Comparison of ENCODE assay signal across 27 cellular contexts in the genomic region with DNA sequence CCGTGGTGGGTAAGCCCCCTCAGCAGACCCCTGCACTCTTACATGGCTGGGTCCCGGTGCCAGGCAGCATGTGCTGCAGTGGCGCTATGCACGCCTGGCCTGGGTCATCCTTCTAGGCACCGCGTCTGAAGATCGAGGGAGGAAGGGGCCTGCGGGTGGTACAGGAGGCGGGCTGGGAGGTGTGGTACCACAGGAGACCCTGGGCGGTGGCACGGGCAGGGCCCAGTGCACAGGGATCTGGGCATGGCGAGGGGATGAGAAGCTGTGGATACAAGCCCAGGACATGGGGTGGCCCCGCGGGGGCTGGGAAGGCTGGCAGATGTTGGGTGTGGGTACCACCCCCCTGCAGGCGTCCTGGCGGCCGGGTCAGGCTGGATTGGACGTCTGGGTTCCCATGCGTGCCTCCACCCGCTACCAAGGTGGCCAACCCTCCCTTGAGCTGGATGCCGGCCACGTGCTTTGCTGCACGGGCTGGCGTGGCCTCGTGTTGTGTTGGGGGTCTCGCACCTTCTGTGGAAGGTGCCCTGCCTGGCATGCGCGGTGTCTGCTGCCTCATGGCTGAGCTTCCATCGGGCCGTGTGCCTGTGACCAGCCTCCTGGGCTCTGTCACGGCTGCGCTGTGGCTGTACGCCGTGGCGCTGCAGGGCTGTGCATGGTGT. TPM values are rescaled to one million over a fixed set of nuclear protein-coding genes. Genes with fewer than 3 reads are reported as not detected.
DNase-seq lines count a peak whose midpoint lies in the region; ATAC-seq, FAIRE-seq and TF ChIP-seq lines count a peak whose summit lies in the region.
"Had no signal": no experiment of that assay in that cellular context is flagged by ENCODE, and none has a peak within 500 bp of the region (broad histone marks: within the 10 kb centered on the region; RNA-seq: fewer than 3 reads in every experiment).

No MANE protein-coding gene starts in this region.

- H3K23ac ChIP-seq in neuronal stem cell (ENCODE audit: low read depth, low read length, poor library complexity), result peak overlapping the region; percentile 31

- peak overlapping the region; percentile 17 for H3K14ac ChIP-seq in neuronal stem cell (ENCODE audit: low read length)

- no peak overlapping the region for H3K4me3 ChIP-seq in HepG2 (replicated peaks in 1 of 3; ENCODE audit: insufficient read depth in 1 of 3, low read depth in 2 of 3, low read length in 3 of 3)
- H3K4me3 ChIP-seq in right lobe of liver, result no peak overlapping the region
- no peak overlapping the region for H3K4me3 ChIP-seq in NT2/D1 (ENCODE audit: insufficient read length, low read depth)
- peak overlapping the region in 1 of 2 donors; percentile 25 for H3K4me3 ChIP-seq in neuronal stem cell (ENCODE audit: low read length in 2 of 2)
- no peak overlapping the region for H3K4me3 ChIP-seq in esophagus squamous epithelium
- H3K4me3 ChIP-seq in coronary artery, result no peak overlapping the region
- H3K4me3 ChIP-seq: A549; BLaER1 treated with 17β-estradiol and CSF1 and Interleukin-3, amounts not matched to agents 10 nM and 100 nM; GM23248 had no signal

- no peak overlapping the region for H4K91ac ChIP-seq in neuronal stem cell (ENCODE audit: low read depth, low read length, poor library complexity)

- TF ChIP-seq CTCF in HepG2 (CRISPR knock-in tag; IDR thresholded peaks at IDR 0.05), result no peak
- no peak for TF ChIP-seq CTCF in right lobe of liver (IDR thresholded peaks at IDR 0.05)
- no peak for TF ChIP-seq CTCF in esophagus squamous epithelium (IDR thresholded peaks at IDR 0.05)
- no peak for TF ChIP-seq CTCF in coronary artery (IDR thresholded peaks at IDR 0.05)

- POLR2A ChIA-PET in HepG2 (lab: Yijun Ruan, JAX), result no interaction called here

- H3K27ac ChIP-seq in HepG2 (ENCODE audit: extremely low read length, insufficient read depth, low read length) (no peak overlapping the region), right lobe of liver (no peak overlapping the region), neuronal stem cell (replicated peaks; ENCODE audit: low read length) (no peak overlapping the region), esophagus squamous epithelium (no peak overlapping the region), coronary artery (no peak overlapping the region)
- H3K27ac ChIP-seq: A549; BLaER1 treated with 17β-estradiol and CSF1 and Interleukin-3, amounts not matched to agents 10 nM and 100 nM; GM23248 had no signal

- H4K20me1 ChIP-seq in HepG2 (ENCODE audit: insufficient read depth, low read length), result no peaks in the 10 kb centered on the region

- TF ChIP-seq EP300 in HepG2 (IDR thresholded peaks at IDR 0.05; ENCODE audit: low read depth in 2 of 2, low read length in 2 of 2) (no peak), HepG2 (CRISPR knock-in tag; IDR thresholded peaks at IDR 0.05; ENCODE audit: borderline replicate concordance) (no peak)

- H3K4me1 ChIP-seq in HepG2 (ENCODE audit: insufficient read depth, low read length) (no peaks in the 10 kb centered on the region), right lobe of liver (no peaks in the 10 kb centered on the region), NT2/D1 (ENCODE audit: insufficient read depth, insufficient read length) (peaks cover 4% of the 10 kb centered on the region), neuronal stem cell (ENCODE audit: control insufficient read depth in 2 of 2, insufficient read depth in 1 of 2, low read depth in 1 of 2, low read length in 2 of 2) (no peaks in the 10 kb centered on the region), esophagus squamous epithelium (no peaks in the 10 kb centered on the region)
- H3K4me1 ChIP-seq: A549; BE2C; BLaER1 treated with 17β-estradiol and CSF1 and Interleukin-3, amounts not matched to agents 10 nM and 100 nM had no signal

- no peaks in the 10 kb centered on the region for H3K79me2 ChIP-seq in HepG2 (ENCODE audit: insufficient read depth, low read length)

- H4K8ac ChIP-seq in neuronal stem cell (ENCODE audit: low read depth, low read length), result no peak overlapping the region

- H3K9ac ChIP-seq in HepG2 (ENCODE audit: insufficient read depth, low read depth, low read length) (no peak overlapping the region), NT2/D1 (ENCODE audit: insufficient read length, low read depth) (peak overlapping the region; percentile 9), neuronal stem cell (ENCODE audit: low read depth, low read length, poor library complexity) (peak overlapping the region; percentile 80)
- H3K9ac ChIP-seq: BLaER1 treated with 17β-estradiol and CSF1 and Interleukin-3, amounts not matched to agents 10 nM and 100 nM; GM23248 had no signal

- no TSS peak for BruUV-seq in HepG2 (replicated peaks; lab: Mats Ljungman, UMichigan)

- no peaks in the 10 kb centered on the region for H3K9me3 ChIP-seq in HepG2 (ENCODE audit: low read length)
- H3K9me3 ChIP-seq in right lobe of liver, result no peaks in the 10 kb centered on the region
- no peaks in the 10 kb centered on the region for H3K9me3 ChIP-seq in NT2/D1 (ENCODE audit: insufficient read depth, low read length)
- peaks cover 0 to 2% of the 10 kb centered on the region in 2 donors for H3K9me3 ChIP-seq in neuronal stem cell (replicated peaks in 1 of 2; ENCODE audit: control insufficient read depth in 2 of 2, insufficient read depth in 1 of 2, low read depth in 1 of 2, low read length in 2 of 2)
- no peaks in the 10 kb centered on the region for H3K9me3 ChIP-seq in esophagus squamous epithelium
- H3K9me3 ChIP-seq: A549; BE2C; BLaER1 treated with 17β-estradiol and CSF1 and Interleukin-3, amounts not matched to agents 10 nM and 100 nM had no signal

- no peak overlapping the region for H2BK120ac ChIP-seq in neuronal stem cell (ENCODE audit: low read depth, low read length)

- no peak overlapping the region for H2BK12ac ChIP-seq in neuronal stem cell (ENCODE audit: low read length)

- H3K4ac ChIP-seq in neuronal stem cell (ENCODE audit: low read length), result peak overlapping the region; percentile 23

- H3K79me1 ChIP-seq in neuronal stem cell (ENCODE audit: low read depth, low read length), result peaks cover 8% of the 10 kb centered on the region

- H2BK5ac ChIP-seq in neuronal stem cell (ENCODE audit: low read length), result no peak overlapping the region

- intact Hi-C loops in HepG2 (cut with micrococcal nuclease; ENCODE audit: unreplicated experiment), result no loop called here
- intact Hi-C loops in right lobe of liver (cut with DNase I), result no loop called here
- intact Hi-C loops in esophagus squamous epithelium (cut with DNase I), result no loop called here

- in situ Hi-C loops in HepG2 (cut with HindIII; ENCODE audit: extremely low pct_ligation_motif_present, low pct_unique_long_range_greater_than_20kb), result no loop called here

- FAIRE-seq in HepG2 (lab: Jason Lieb, UNC), result no peak
- FAIRE-seq: A549, D721Med, GM12891, GM18507, H1 had no signal

- H2AK5ac ChIP-seq in neuronal stem cell (ENCODE audit: low read depth, low read length), result peak overlapping the region; percentile 56

- 92% methylated on average over 12 of the region's 35 CpGs for WGBS in HepG2 (ENCODE audit: low lambda C conversion rate)
- no CpG with 5 or more reads among the region's 35 CpGs for WGBS in right lobe of liver (ENCODE audit: insufficient coverage, low coverage, low lambda C conversion rate, missing lambda C conversion rate)
- WGBS in neuronal stem cell (ENCODE audit: extremely low coverage in 2 of 2, insufficient read length in 2 of 2, insufficient replicate concordance in 1 of 2), 2 donors, result no CpG with 5 or more reads among the region's 35 CpGs
- WGBS in esophagus squamous epithelium, 2 donors, result 89% methylated on average over 12 to 15 of the region's 35 CpGs

- ATAC-seq in HepG2 (no peak), right lobe of liver (no peak)
- ATAC-seq: A549, HCT116 had no signal

- peaks cover 25 to 57% of the 10 kb centered on the region in 2 experiments; a peak in 4 of 5 replicates for H3K36me3 ChIP-seq in HepG2 (replicated peaks in 1 of 2; ENCODE audit: control insufficient read depth in 1 of 2, insufficient read depth in 2 of 2, low read length in 2 of 2)
- H3K36me3 ChIP-seq in right lobe of liver, result peaks cover 0 to 25% (median 0%) of the 10 kb centered on the region in 4 donors
- H3K36me3 ChIP-seq in NT2/D1 (ENCODE audit: insufficient read depth, insufficient read length, low read length), result peaks cover 97% of the 10 kb centered on the region
- peaks cover 14 to 89% of the 10 kb centered on the region in 2 donors for H3K36me3 ChIP-seq in neuronal stem cell (replicated peaks in 1 of 2; ENCODE audit: control insufficient read depth in 2 of 2, insufficient read depth in 2 of 2, low read length in 2 of 2)
- H3K36me3 ChIP-seq in esophagus squamous epithelium, result peaks cover 19 to 100% (median 33%) of the 10 kb centered on the region in 3 donors
- H3K36me3 ChIP-seq: BE2C had no signal

- DNase-seq in HepG2 (ENCODE audit: low spot score) (no peak), right lobe of liver (no peak), NT2/D1 (ENCODE audit: low read depth, low spot score) (no peak), neuronal stem cell (ENCODE audit: low spot score) (no peak), esophagus squamous epithelium (lab: John Stamatoyannopoulos, UW) (no peak), coronary artery (ENCODE audit: low spot score) (no peak)
- no peak for DNase-seq in activated naive CD4-positive, alpha-beta T cell treated with Interleukin-2 at 50 U/mL for 16 hours
- DNase-seq: 8988T; ACHN; AML-193; BE2C; CD4-positive, alpha-beta T cell; CD8-positive, alpha-beta memory T cell; DMS 273 treated with DMSO at 0.1 percent for 48 hours; DMS79; EL; GDM1; GM23248; H7 had no signal

- H3K18ac ChIP-seq in neuronal stem cell (ENCODE audit: low read length), result no peak overlapping the region

- TF ChIP-seq POLR2A in HepG2 (IDR thresholded peaks at IDR 0.05; ENCODE audit: insufficient read depth in 1 of 2, low read depth in 2 of 2, low read length in 2 of 2), result no peak
- TF ChIP-seq POLR2A in right lobe of liver (IDR thresholded peaks at IDR 0.05), result no peak
- no peak for TF ChIP-seq POLR2A in esophagus squamous epithelium (IDR thresholded peaks at IDR 0.05)

- TF ChIP-seq RAD21 in HepG2 (CRISPR knock-in tag; IDR thresholded peaks at IDR 0.05), result no peak

- no peaks in the 10 kb centered on the region for H3K27me3 ChIP-seq in HepG2 (ENCODE audit: control insufficient read depth in 1 of 2, insufficient read depth in 2 of 2, low read length in 2 of 2)
- H3K27me3 ChIP-seq in right lobe of liver, result no peaks in the 10 kb centered on the region
- H3K27me3 ChIP-seq in NT2/D1 (ENCODE audit: insufficient read depth, insufficient read length), result no peaks in the 10 kb centered on the region
- H3K27me3 ChIP-seq in neuronal stem cell (ENCODE audit: control insufficient read depth in 3 of 3, insufficient read depth in 3 of 3, low read depth in 1 of 3, low read length in 3 of 3), result no peaks in the 10 kb centered on the region
- H3K27me3 ChIP-seq in esophagus squamous epithelium, result no peaks in the 10 kb centered on the region
- H3K27me3 ChIP-seq: BE2C; BLaER1 treated with 17β-estradiol and CSF1 and Interleukin-3, amounts not matched to agents 10 nM and 100 nM had no signal

- no peak overlapping the region for H2AFZ ChIP-seq in HepG2 (ENCODE audit: low read length)
- no peak overlapping the region for H2AFZ ChIP-seq in neuronal stem cell (ENCODE audit: low read length)
- H2AFZ ChIP-seq: GM23248 had no signal

- H2BK15ac ChIP-seq in neuronal stem cell (ENCODE audit: low read length), result no peak overlapping the region

- CTCF ChIA-PET in HepG2 (lab: Yijun Ruan, JAX; ENCODE audit: low intra/inter-chr PET ratio, low total read pairs), result no interaction called here

- H3K4me2 ChIP-seq in HepG2 (ENCODE audit: low read depth, low read length), result no peak overlapping the region
- H3K4me2 ChIP-seq in neuronal stem cell (ENCODE audit: insufficient read depth, low read length, poor library complexity, severe bottlenecking), result no peak overlapping the region
- H3K4me2 ChIP-seq: A549; BLaER1 treated with 17β-estradiol and CSF1 and Interleukin-3, amounts not matched to agents 10 nM and 100 nM had no signal

RNA-seq across cellular contexts. Expression of a gene that starts 19.7 kb away (rescaled TPM):
- 13.1 and 20.1 TPM in 2 replicates for total RNA-seq in HepG2 (2016; rRNA removed; fragmentation: Illumina TruSeq; extraction: Trizol)
- total RNA-seq in HepG2 (2016; cell fraction: cytosol; rRNA removed; fragmentation: Illumina TruSeq; extraction: Trizol; ENCODE audit: low read depth), result 16.2 and 18.7 TPM in 2 replicates
- total RNA-seq in HepG2 (2016; cell fraction: insoluble cytoplasmic fraction; rRNA removed; fragmentation: Illumina TruSeq; extraction: Trizol), result 11.7 and 23.2 TPM in 2 replicates
- total RNA-seq in HepG2 (2016; cell fraction: membrane; rRNA removed; fragmentation: Illumina TruSeq; extraction: Trizol), result 22.7 and 31.0 TPM in 2 replicates
- total RNA-seq in HepG2 (2016; cell fraction: nucleus; rRNA removed; fragmentation: Illumina TruSeq; extraction: Trizol), result 15.4 and 16.3 TPM in 2 replicates
- polyA plus RNA-seq in HepG2 (2011; rRNA removed), result 8.0 and 13.1 TPM in 2 replicates
- polyA plus RNA-seq in HepG2 (2011; cell fraction: cytosol; rRNA removed), result 6.8 and 14.6 TPM in 2 replicates
- 84.7 and 108 TPM in 2 replicates for polyA plus RNA-seq in HepG2 (2011; cell fraction: nucleus; rRNA removed)
- polyA plus RNA-seq in HepG2 (2012), result 7.4 and 9.9 TPM in 2 replicates
- polyA plus RNA-seq in HepG2 (2016; cell fraction: cytosol; fragmentation: Illumina TruSeq; extraction: Trizol; ENCODE audit: low read depth), result 17.7 and 23.4 TPM in 2 replicates
- polyA plus RNA-seq in HepG2 (2016; cell fraction: insoluble cytoplasmic fraction; fragmentation: Illumina TruSeq; extraction: Trizol; ENCODE audit: low read depth), result 12.0 and 13.3 TPM in 2 replicates
- 19.5 and 21.9 TPM in 2 replicates for polyA plus RNA-seq in HepG2 (2016; cell fraction: membrane; fragmentation: Illumina TruSeq; extraction: Trizol; ENCODE audit: low read depth)
- 26.7 and 31.2 TPM in 2 replicates for polyA plus RNA-seq in HepG2 (2016; cell fraction: nucleus; fragmentation: Illumina TruSeq; extraction: Trizol; ENCODE audit: insufficient read depth, low read depth)
- 3.6 and 9.9 TPM in 2 replicates for polyA minus RNA-seq in HepG2 (2011; rRNA and poly(A)+ RNA removed; ENCODE audit: low replicate concordance)
- polyA minus RNA-seq in HepG2 (2011; cell fraction: cytosol; rRNA and poly(A)+ RNA removed), result 3.6 and 4.5 TPM in 2 replicates
- 13.3 and 17.1 TPM in 2 replicates for polyA minus RNA-seq in HepG2 (2011; cell fraction: nucleus; rRNA and poly(A)+ RNA removed)
- 10 to 100 TPM in 4 of 6 experiments, 1 to 10 TPM in 2; 6.9 to 15.4 (median 13.1) TPM for total RNA-seq in right lobe of liver
- 13.0 TPM for polyA plus RNA-seq in neuronal stem cell (2013, experiment 1 of 2)
- polyA plus RNA-seq in neuronal stem cell (2013, experiment 2 of 2), result 12.0 TPM
- total RNA-seq in esophagus squamous epithelium, result 10 to 100 TPM in 2 of 4 donors, 1 to 10 TPM in 2; 7.9 to 21.8 (median 13.7) TPM

RNA-seq across cellular contexts. Expression of a gene that starts 19.7 kb away (rescaled TPM):
- total RNA-seq in HepG2 (2016; rRNA removed; fragmentation: Illumina TruSeq; extraction: Trizol) (87.6 and 106 TPM in 2 replicates), right lobe of liver (10 to 100 TPM; 68.3 to 97.6 (median 73.7) TPM), esophagus squamous epithelium (100 to 1,000 TPM in 1 of 4 donors, 10 to 100 TPM in 3; 81.3 to 135 (median 94.6) TPM)
- 13.9 and 14.6 TPM in 2 replicates for total RNA-seq in HepG2 (2016; cell fraction: cytosol; rRNA removed; fragmentation: Illumina TruSeq; extraction: Trizol; ENCODE audit: low read depth)
- total RNA-seq in HepG2 (2016; cell fraction: insoluble cytoplasmic fraction; rRNA removed; fragmentation: Illumina TruSeq; extraction: Trizol), result 76.5 and 112 TPM in 2 replicates
- 27.9 TPM in 2 replicates for total RNA-seq in HepG2 (2016; cell fraction: membrane; rRNA removed; fragmentation: Illumina TruSeq; extraction: Trizol)
- total RNA-seq in HepG2 (2016; cell fraction: nucleus; rRNA removed; fragmentation: Illumina TruSeq; extraction: Trizol), result 51.1 and 56.0 TPM in 2 replicates
- polyA plus RNA-seq in HepG2 (2011; rRNA removed), result 92.8 and 113 TPM in 2 replicates
- polyA plus RNA-seq in HepG2 (2011; cell fraction: cytosol; rRNA removed), result 71.8 and 109 TPM in 2 replicates
- 444 and 640 TPM in 2 replicates for polyA plus RNA-seq in HepG2 (2011; cell fraction: nucleus; rRNA removed)
- 83.1 and 108 TPM in 2 replicates for polyA plus RNA-seq in HepG2 (2012)
- 10.0 and 11.5 TPM in 2 replicates for polyA plus RNA-seq in HepG2 (2016; cell fraction: cytosol; fragmentation: Illumina TruSeq; extraction: Trizol; ENCODE audit: low read depth)
- polyA plus RNA-seq in HepG2 (2016; cell fraction: insoluble cytoplasmic fraction; fragmentation: Illumina TruSeq; extraction: Trizol; ENCODE audit: low read depth), result 69.5 and 87.4 TPM in 2 replicates
- polyA plus RNA-seq in HepG2 (2016; cell fraction: membrane; fragmentation: Illumina TruSeq; extraction: Trizol; ENCODE audit: low read depth), result 16.7 and 19.2 TPM in 2 replicates
- polyA plus RNA-seq in HepG2 (2016; cell fraction: nucleus; fragmentation: Illumina TruSeq; extraction: Trizol; ENCODE audit: insufficient read depth, low read depth), result 107 and 115 TPM in 2 replicates
- polyA minus RNA-seq in HepG2 (2011; rRNA and poly(A)+ RNA removed; ENCODE audit: low replicate concordance), result 90.7 and 203 TPM in 2 replicates
- polyA minus RNA-seq in HepG2 (2011; cell fraction: cytosol; rRNA and poly(A)+ RNA removed), result 72.1 and 83.6 TPM in 2 replicates
- polyA minus RNA-seq in HepG2 (2011; cell fraction: nucleus; rRNA and poly(A)+ RNA removed), result 51.9 and 52.8 TPM in 2 replicates
- 37.4 TPM for polyA plus RNA-seq in neuronal stem cell (2013, experiment 1 of 2)
- 35.9 TPM for polyA plus RNA-seq in neuronal stem cell (2013, experiment 2 of 2)

RNA-seq across cellular contexts. Expression of a gene that starts 33.9 kb away (rescaled TPM):
- total RNA-seq in HepG2 (2016; rRNA removed; fragmentation: Illumina TruSeq; extraction: Trizol) (not detected in 2 replicates), right lobe of liver (not detected), esophagus squamous epithelium (not detected)
- total RNA-seq in HepG2 (2016; cell fraction: cytosol; rRNA removed; fragmentation: Illumina TruSeq; extraction: Trizol; ENCODE audit: low read depth), result not detected in 2 replicates
- total RNA-seq in HepG2 (2016; cell fraction: insoluble cytoplasmic fraction; rRNA removed; fragmentation: Illumina TruSeq; extraction: Trizol), result not detected in 2 replicates
- not detected in 2 replicates for total RNA-seq in HepG2 (2016; cell fraction: membrane; rRNA removed; fragmentation: Illumina TruSeq; extraction: Trizol)
- not detected in 2 replicates for total RNA-seq in HepG2 (2016; cell fraction: nucleus; rRNA removed; fragmentation: Illumina TruSeq; extraction: Trizol)
- polyA plus RNA-seq in HepG2 (2011; rRNA removed), result not detected in 2 replicates
- polyA plus RNA-seq in HepG2 (2011; cell fraction: cytosol; rRNA removed), result not detected in 2 replicates
- polyA plus RNA-seq in HepG2 (2011; cell fraction: nucleus; rRNA removed), result not detected in 2 replicates
- polyA plus RNA-seq in HepG2 (2012), result not detected in 2 replicates
- not detected in 2 replicates for polyA plus RNA-seq in HepG2 (2016; cell fraction: cytosol; fragmentation: Illumina TruSeq; extraction: Trizol; ENCODE audit: low read depth)
- not detected in 2 replicates for polyA plus RNA-seq in HepG2 (2016; cell fraction: insoluble cytoplasmic fraction; fragmentation: Illumina TruSeq; extraction: Trizol; ENCODE audit: low read depth)
- not detected in 2 replicates for polyA plus RNA-seq in HepG2 (2016; cell fraction: membrane; fragmentation: Illumina TruSeq; extraction: Trizol; ENCODE audit: low read depth)
- not detected in 2 replicates for polyA plus RNA-seq in HepG2 (2016; cell fraction: nucleus; fragmentation: Illumina TruSeq; extraction: Trizol; ENCODE audit: insufficient read depth, low read depth)
- 0.07 TPM in 1 of 2 replicates, not detected in the other for polyA minus RNA-seq in HepG2 (2011; rRNA and poly(A)+ RNA removed; ENCODE audit: low replicate concordance)
- polyA minus RNA-seq in HepG2 (2011; cell fraction: cytosol; rRNA and poly(A)+ RNA removed), result not detected in 2 replicates
- polyA minus RNA-seq in HepG2 (2011; cell fraction: nucleus; rRNA and poly(A)+ RNA removed), result not detected in 2 replicates
- not detected for polyA plus RNA-seq in neuronal stem cell (2013, experiment 1 of 2)
- polyA plus RNA-seq in neuronal stem cell (2013, experiment 2 of 2), result not detected
- total RNA-seq: CD8-positive, alpha-beta memory T cell; GM23248; H1 had no signal
- polyA plus RNA-seq: A549, CD14-positive monocyte, GM23248 had no signal

RNA-seq across cellular contexts. Expression of a gene that starts 33.9 kb away (rescaled TPM):
- total RNA-seq in HepG2 (2016; rRNA removed; fragmentation: Illumina TruSeq; extraction: Trizol) (0.07 TPM in 1 of 2 replicates, not detected in the other), right lobe of liver (1 to 10 TPM in 4 of 6 experiments, under 1 TPM in 2; 0.92 to 2.0 (median 1.2) TPM), esophagus squamous epithelium (1 to 10 TPM in 3 of 4 donors, under 1 TPM in 1; 0.40 to 6.9 (median 2.5) TPM)
- total RNA-seq in HepG2 (2016; cell fraction: cytosol; rRNA removed; fragmentation: Illumina TruSeq; extraction: Trizol; ENCODE audit: low read depth), result not detected in 2 replicates
- total RNA-seq in HepG2 (2016; cell fraction: insoluble cytoplasmic fraction; rRNA removed; fragmentation: Illumina TruSeq; extraction: Trizol), result 0.09 TPM in 1 of 2 replicates, not detected in the other
- total RNA-seq in HepG2 (2016; cell fraction: membrane; rRNA removed; fragmentation: Illumina TruSeq; extraction: Trizol), result 0.14 TPM in 1 of 2 replicates, not detected in the other
- not detected in 2 replicates for total RNA-seq in HepG2 (2016; cell fraction: nucleus; rRNA removed; fragmentation: Illumina TruSeq; extraction: Trizol)
- polyA plus RNA-seq in HepG2 (2011; rRNA removed), result 0.09 and 0.20 TPM in 2 replicates
- 0.05 and 0.06 TPM in 2 replicates for polyA plus RNA-seq in HepG2 (2011; cell fraction: cytosol; rRNA removed)
- 0.37 and 0.55 TPM in 2 replicates for polyA plus RNA-seq in HepG2 (2011; cell fraction: nucleus; rRNA removed)
- polyA plus RNA-seq in HepG2 (2012), result 0.27 and 0.31 TPM in 2 replicates
- 0.08 TPM in 1 of 2 replicates, not detected in the other for polyA plus RNA-seq in HepG2 (2016; cell fraction: cytosol; fragmentation: Illumina TruSeq; extraction: Trizol; ENCODE audit: low read depth)
- 0.14 TPM in 1 of 2 replicates, not detected in the other for polyA plus RNA-seq in HepG2 (2016; cell fraction: insoluble cytoplasmic fraction; fragmentation: Illumina TruSeq; extraction: Trizol; ENCODE audit: low read depth)
- 0.18 TPM in 1 of 2 replicates, not detected in the other for polyA plus RNA-seq in HepG2 (2016; cell fraction: membrane; fragmentation: Illumina TruSeq; extraction: Trizol; ENCODE audit: low read depth)
- polyA plus RNA-seq in HepG2 (2016; cell fraction: nucleus; fragmentation: Illumina TruSeq; extraction: Trizol; ENCODE audit: insufficient read depth, low read depth), result 0.11 and 0.37 TPM in 2 replicates
- 0.02 and 11.4 TPM in 2 replicates for polyA minus RNA-seq in HepG2 (2011; rRNA and poly(A)+ RNA removed; ENCODE audit: low replicate concordance)
- 0.70 TPM in 1 of 2 replicates, not detected in the other for polyA minus RNA-seq in HepG2 (2011; cell fraction: cytosol; rRNA and poly(A)+ RNA removed)
- 0.26 and 0.50 TPM in 2 replicates for polyA minus RNA-seq in HepG2 (2011; cell fraction: nucleus; rRNA and poly(A)+ RNA removed)
- polyA plus RNA-seq in neuronal stem cell (2013, experiment 1 of 2), result 0.03 TPM
- 0.03 TPM for polyA plus RNA-seq in neuronal stem cell (2013, experiment 2 of 2)
- polyA plus RNA-seq: GM23248 had no signal

RNA-seq across cellular contexts. Expression of a gene that starts 57.8 kb away (rescaled TPM):
- total RNA-seq in HepG2 (2016; rRNA removed; fragmentation: Illumina TruSeq; extraction: Trizol) (1.7 TPM in 1 of 2 replicates, not detected in the other), right lobe of liver (1 to 10 TPM in 2 of 6 experiments, under 1 TPM in 1, not detected in 3; 0.29 to 2.3 (median 1.4) TPM), esophagus squamous epithelium (not detected)
- total RNA-seq in HepG2 (2016; cell fraction: cytosol; rRNA removed; fragmentation: Illumina TruSeq; extraction: Trizol; ENCODE audit: low read depth), result 1.1 and 1.6 TPM in 2 replicates
- 1.00 TPM in 1 of 2 replicates, not detected in the other for total RNA-seq in HepG2 (2016; cell fraction: insoluble cytoplasmic fraction; rRNA removed; fragmentation: Illumina TruSeq; extraction: Trizol)
- 0.43 and 1.0 TPM in 2 replicates for total RNA-seq in HepG2 (2016; cell fraction: membrane; rRNA removed; fragmentation: Illumina TruSeq; extraction: Trizol)
- not detected in 2 replicates for total RNA-seq in HepG2 (2016; cell fraction: nucleus; rRNA removed; fragmentation: Illumina TruSeq; extraction: Trizol)
- polyA plus RNA-seq in HepG2 (2011; rRNA removed), result 0.75 and 1.4 TPM in 2 replicates
- 0.68 and 0.91 TPM in 2 replicates for polyA plus RNA-seq in HepG2 (2011; cell fraction: cytosol; rRNA removed)
- 1.1 TPM in 1 of 2 replicates, not detected in the other for polyA plus RNA-seq in HepG2 (2011; cell fraction: nucleus; rRNA removed)
- 1.4 and 2.8 TPM in 2 replicates for polyA plus RNA-seq in HepG2 (2012)
- 0.92 and 3.0 TPM in 2 replicates for polyA plus RNA-seq in HepG2 (2016; cell fraction: cytosol; fragmentation: Illumina TruSeq; extraction: Trizol; ENCODE audit: low read depth)
- polyA plus RNA-seq in HepG2 (2016; cell fraction: insoluble cytoplasmic fraction; fragmentation: Illumina TruSeq; extraction: Trizol; ENCODE audit: low read depth), result 1.4 TPM in 1 of 2 replicates, not detected in the other
- polyA plus RNA-seq in HepG2 (2016; cell fraction: membrane; fragmentation: Illumina TruSeq; extraction: Trizol; ENCODE audit: low read depth), result 0.76 and 1.1 TPM in 2 replicates
- polyA plus RNA-seq in HepG2 (2016; cell fraction: nucleus; fragmentation: Illumina TruSeq; extraction: Trizol; ENCODE audit: insufficient read depth, low read depth), result not detected in 2 replicates
- polyA minus RNA-seq in HepG2 (2011; rRNA and poly(A)+ RNA removed; ENCODE audit: low replicate concordance), result not detected in 2 replicates
- polyA minus RNA-seq in HepG2 (2011; cell fraction: cytosol; rRNA and poly(A)+ RNA removed), result not detected in 2 replicates
- not detected in 2 replicates for polyA minus RNA-seq in HepG2 (2011; cell fraction: nucleus; rRNA and poly(A)+ RNA removed)
- 0.04 TPM for polyA plus RNA-seq in neuronal stem cell (2013, experiment 1 of 2)
- polyA plus RNA-seq in neuronal stem cell (2013, experiment 2 of 2), result not detected
- total RNA-seq: CD4-positive, alpha-beta T cell; CD8-positive, alpha-beta memory T cell; GM23248; H1 had no signal
- polyA plus RNA-seq: A549; CD14-positive monocyte; CD8-positive, alpha-beta memory T cell; GM23248 had no signal
